In genomic region chr10:103772846-103773245, GRCh38 we compare ENCODE assay signal across 8 cellular contexts.
DNase-seq lines count a peak whose midpoint lies in the region; ATAC-seq and TF ChIP-seq lines count a peak whose summit lies in the region.
"Not testable (repeated sequence)": the region's sequence is repeated elsewhere in the genome, so short reads cannot be mapped to it uniquely, and the experiment has no call there.

No MANE protein-coding gene starts in this region.

- peak overlapping the region; percentile 87 to 92 (median 92) for H3K4me3 Mint-ChIP-seq in CD4-positive, CD25-positive, alpha-beta regulatory T cell
- peak overlapping the region; percentile 92 to 96 (median 94) for H3K4me3 Mint-ChIP-seq in IgD-negative memory B cell
- peak overlapping the region; percentile 86 for H3K4me3 Mint-ChIP-seq in T-helper 2 cell treated with Interferon-gamma antibody and Interleukin-4, amounts not matched to agents 5 μg/mL and 100 μg/mL, for 36 hours
- peak overlapping the region; percentile 89 to 92 (median 92) for H3K4me3 Mint-ChIP-seq in immature natural killer cell
- peak overlapping the region; percentile 83 for H3K4me3 Mint-ChIP-seq in neural progenitor cell
- H3K4me3 Mint-ChIP-seq in stimulated activated naive CD8-positive, alpha-beta T cell treated with anti-CD3 and anti-CD28 coated beads, Interleukin-15, amount 100 ng/mL, for 72 hours: peak overlapping the region; percentile 18 to 90

- not testable (repeated sequence) for TF ChIP-seq POLR2A in adrenal gland (IDR thresholded peaks at IDR 0.05)

- not testable (repeated sequence) for H3K9me3 Mint-ChIP-seq in CD4-positive, CD25-positive, alpha-beta regulatory T cell; IgD-negative memory B cell; T-helper 2 cell treated with Interferon-gamma antibody and Interleukin-4, amounts not matched to agents 5 μg/mL and 100 μg/mL, for 36 hours; immature natural killer cell; neural progenitor cell; stimulated activated naive CD8-positive, alpha-beta T cell treated with anti-CD3 and anti-CD28 coated beads, Interleukin-15, amount 100 ng/mL, for 72 hours

- peaks cover 33% of the 10 kb centered on the region for H3K4me1 ChIP-seq in CD4-positive, CD25-positive, alpha-beta regulatory T cell (ENCODE audit: control insufficient read depth, insufficient read depth, low read length, poor library complexity, severe bottlenecking)
- peaks cover 0 to 13% of the 10 kb centered on the region in 2 donors for H3K4me1 ChIP-seq in adrenal gland (replicated peaks in 1 of 2)
- H3K4me1 ChIP-seq in endocrine pancreas (ENCODE audit: control insufficient read depth, insufficient read depth, low read length): not testable (repeated sequence)
- H3K4me1 ChIP-seq in neural progenitor cell: peaks cover 20% of the 10 kb centered on the region

- peak overlapping the region; percentile 87 for H3K4me2 ChIP-seq in neural progenitor cell

- peak overlapping the region; percentile 80 for H3K27ac ChIP-seq in CD4-positive, CD25-positive, alpha-beta regulatory T cell (ENCODE audit: insufficient read depth, low read length, poor library complexity, severe bottlenecking)
- peak overlapping the region in 4 of 5 donors; percentile 3 to 83 (median 56) for H3K27ac ChIP-seq in adrenal gland
- peak overlapping the region; percentile 78 for H3K27ac ChIP-seq in neural progenitor cell

- not testable (repeated sequence) for ATAC-seq in CD4-positive, CD25-positive, alpha-beta regulatory T cell (ENCODE audit: low read depth in 2 of 2); stimulated activated naive CD8-positive, alpha-beta T cell treated with anti-CD3 and anti-CD28 coated beads, Interleukin-15, amount 100 ng/mL, for 72 hours

- peak overlapping the region; percentile 67 for H3K4me3 ChIP-seq in CD4-positive, CD25-positive, alpha-beta regulatory T cell (ENCODE audit: low read depth, low read length)
- H3K4me3 ChIP-seq in adrenal gland (peak overlapping the region in 1 of 4 donors; percentile 61), neural progenitor cell (peak overlapping the region; percentile 48)
- H3K4me3 ChIP-seq in endocrine pancreas (ENCODE audit: control insufficient read depth, insufficient read depth, low read length): not testable (repeated sequence)

- intact Hi-C loops in adrenal gland (cut with DNase I): not testable (repeated sequence)

- H3K4me1 Mint-ChIP-seq in CD4-positive, CD25-positive, alpha-beta regulatory T cell: peaks cover 23 to 58% (median 33%) of the 10 kb centered on the region in 4 donors
- H3K4me1 Mint-ChIP-seq in IgD-negative memory B cell (peaks cover 8 to 22% (median 10%) of the 10 kb centered on the region in 3 donors), immature natural killer cell (peaks cover 14 to 17% of the 10 kb centered on the region in 2 donors), neural progenitor cell (peaks cover 35% of the 10 kb centered on the region)
- H3K4me1 Mint-ChIP-seq in T-helper 2 cell treated with Interferon-gamma antibody and Interleukin-4, amounts not matched to agents 5 μg/mL and 100 μg/mL, for 36 hours (ENCODE audit: low read depth): peaks cover 22% of the 10 kb centered on the region
- H3K4me1 Mint-ChIP-seq in stimulated activated naive CD8-positive, alpha-beta T cell treated with anti-CD3 and anti-CD28 coated beads, Interleukin-15, amount 100 ng/mL, for 72 hours: peaks cover 33% of the 10 kb centered on the region

- not testable (repeated sequence) for H3K27me3 ChIP-seq in CD4-positive, CD25-positive, alpha-beta regulatory T cell (ENCODE audit: control insufficient read depth, insufficient read depth, low read length); adrenal gland; endocrine pancreas (ENCODE audit: control insufficient read depth, insufficient read depth, low read length); neural progenitor cell

- not testable (repeated sequence) for H3K36me3 ChIP-seq in CD4-positive, CD25-positive, alpha-beta regulatory T cell (ENCODE audit: control insufficient read depth, insufficient read depth, low read length); adrenal gland (replicated peaks in 1 of 2); endocrine pancreas (ENCODE audit: control insufficient read depth, insufficient read depth, low read length); neural progenitor cell

- not testable (repeated sequence) for TF ChIP-seq CTCF in adrenal gland (IDR thresholded peaks at IDR 0.05); neural progenitor cell (IDR thresholded peaks at IDR 0.05)

- DNase-seq in CD4-positive, CD25-positive, alpha-beta regulatory T cell; T-helper 2 cell treated with Interferon-gamma antibody and Interleukin-4, amounts not matched to agents 5 μg/mL and 100 μg/mL, for 36 hours (ENCODE audit: low spot score); adrenal gland; immature natural killer cell; neural progenitor cell (ENCODE audit: low spot score); stimulated activated naive CD8-positive, alpha-beta T cell treated with anti-CD3 and anti-CD28 coated beads, Interleukin-15, amount 100 ng/mL, for 72 hours: not testable (repeated sequence)

- H3F3A ChIP-seq in neural progenitor cell (ENCODE audit: low read depth): peaks cover 25% of the 10 kb centered on the region

- not testable (repeated sequence) for H4K20me1 ChIP-seq in neural progenitor cell (ENCODE audit: low read depth)

- H3K9me3 ChIP-seq in CD4-positive, CD25-positive, alpha-beta regulatory T cell (ENCODE audit: control insufficient read depth in 2 of 2, low read length in 2 of 2); adrenal gland (replicated peaks in 1 of 3); endocrine pancreas (ENCODE audit: control insufficient read depth, low read length); neural progenitor cell (ENCODE audit: low read depth): not testable (repeated sequence)

- peak overlapping the region in 2 of 3 donors; percentile 95 to 96 for H3K27ac Mint-ChIP-seq in CD4-positive, CD25-positive, alpha-beta regulatory T cell
- not testable (repeated sequence) for H3K27ac Mint-ChIP-seq in IgD-negative memory B cell; T-helper 2 cell treated with Interferon-gamma antibody and Interleukin-4, amounts not matched to agents 5 μg/mL and 100 μg/mL, for 36 hours; neural progenitor cell
- H3K27ac Mint-ChIP-seq in immature natural killer cell: peak overlapping the region in 5 of 6 donors; percentile 20 to 93 (median 80)
- peak overlapping the region in 1 of 2 donors; percentile 94 for H3K27ac Mint-ChIP-seq in stimulated activated naive CD8-positive, alpha-beta T cell treated with anti-CD3 and anti-CD28 coated beads, Interleukin-15, amount 100 ng/mL, for 72 hours

- H3K79me2 ChIP-seq in neural progenitor cell (ENCODE audit: low read depth): not testable (repeated sequence)

- peak overlapping the region; percentile 81 for H2AFZ ChIP-seq in neural progenitor cell (replicated peaks)

- peak overlapping the region; percentile 60 for H3K9ac ChIP-seq in endocrine pancreas (ENCODE audit: control insufficient read depth, insufficient read depth, low read length)
- H3K9ac ChIP-seq in neural progenitor cell: not testable (repeated sequence)

- 57 to 65% (median 62%) methylated on average over 12 to 13 of the region's 13 CpGs for WGBS in adrenal gland, 4 donors

- not testable (repeated sequence) for H3K27me3 Mint-ChIP-seq in CD4-positive, CD25-positive, alpha-beta regulatory T cell; IgD-negative memory B cell; immature natural killer cell (ENCODE audit: low read depth in 3 of 3); neural progenitor cell (ENCODE audit: insufficient read depth, low read depth); stimulated activated naive CD8-positive, alpha-beta T cell treated with anti-CD3 and anti-CD28 coated beads, Interleukin-15, amount 100 ng/mL, for 72 hours
- peaks cover 15% of the 10 kb centered on the region for H3K27me3 Mint-ChIP-seq in T-helper 2 cell treated with Interferon-gamma antibody and Interleukin-4, amounts not matched to agents 5 μg/mL and 100 μg/mL, for 36 hours (ENCODE audit: low read depth)

- H3K36me3 Mint-ChIP-seq in CD4-positive, CD25-positive, alpha-beta regulatory T cell; IgD-negative memory B cell; T-helper 2 cell treated with Interferon-gamma antibody and Interleukin-4, amounts not matched to agents 5 μg/mL and 100 μg/mL, for 36 hours (ENCODE audit: low read depth); immature natural killer cell: not testable (repeated sequence)
- peaks cover 11% of the 10 kb centered on the region for H3K36me3 Mint-ChIP-seq in neural progenitor cell
